Comparison of ENCODE assay signal across 9 cellular contexts in genomic region chr3:78659386-78659987, GRCh38.
DNase-seq lines count a peak whose midpoint lies in the region; ATAC-seq and TF ChIP-seq lines count a peak whose summit lies in the region.
"Had no signal": no experiment of that assay in that cellular context is flagged by ENCODE, and none has a peak within 500 bp of the region (broad histone marks: within the 10 kb centered on the region; RNA-seq: fewer than 3 reads in every experiment).

No MANE protein-coding gene starts in this region.

- ATAC-seq in GM19455 (IDR thresholded peaks at IDR 0.05; ENCODE audit: unreplicated experiment) (no peak), GM18505 (IDR thresholded peaks at IDR 0.05; ENCODE audit: unreplicated experiment) (no peak)

- peak; percentile 11 for DNase-seq in AG20443 (ENCODE audit: low spot score)
- no peak for DNase-seq in GM06990 (ENCODE audit: extremely low read depth, insufficient read length)
- DNase-seq in NOMO-1 treated with DMSO at 0.1 percent for 48 hours (lab: John Stamatoyannopoulos, UW; ENCODE audit: unreplicated experiment) = peak; percentile 3
- DNase-seq in dermis microvascular lymphatic vessel endothelial cell (ENCODE audit: low read depth in 2 of 2) = peak; percentile 38 to 56
- peak; percentile 50 for DNase-seq in neural crest cell (ENCODE audit: low read depth, low spot score)
- DNase-seq in DMS114 treated with DMSO at 0.1 percent for 48 hours (lab: John Stamatoyannopoulos, UW; ENCODE audit: unreplicated experiment) = no peak

- TF ChIP-seq CTCF in GM06990 (IDR thresholded peaks at IDR 0.05; ENCODE audit: insufficient read depth, low read length, poor library complexity, severe bottlenecking) (peak; percentile 37), neural crest cell (conservative IDR thresholded peaks at IDR 0.05) (peak; percentile 92)

- TF ChIP-seq POLR2A in GM18505 (IDR thresholded peaks at IDR 0.05; ENCODE audit: borderline replicate concordance, extremely low read depth, insufficient read depth, insufficient read length) = no peak

- peaks cover 9% of the 10 kb centered on the region for H3K4me1 Mint-ChIP-seq in neural crest cell
- H3K4me1 Mint-ChIP-seq: memory B cell had no signal

- H3K4me3 Mint-ChIP-seq in neural crest cell = no peak overlapping the region
- H3K4me3 Mint-ChIP-seq: memory B cell had no signal

- H3K27me3 ChIP-seq in GM06990 (replicated peaks; ENCODE audit: control insufficient read depth, insufficient read depth, low read length) = no peaks in the 10 kb centered on the region

- H3K27ac Mint-ChIP-seq in neural crest cell (ENCODE audit: unreplicated experiment) = no peak overlapping the region
- H3K27ac Mint-ChIP-seq: memory B cell had no signal

- no peaks in the 10 kb centered on the region for H3K9me3 Mint-ChIP-seq in neural crest cell
- H3K9me3 Mint-ChIP-seq: memory B cell had no signal

- peaks cover 2% of the 10 kb centered on the region; the same call in 1 of the 2 replicates for H3K36me3 ChIP-seq in GM06990 (ENCODE audit: control insufficient read depth, insufficient read depth, low read length)

- no peak overlapping the region for H3K4me3 ChIP-seq in GM06990 (replicated peaks; ENCODE audit: low read depth, low read length)

- no peaks in the 10 kb centered on the region for H3K27me3 Mint-ChIP-seq in neural crest cell (ENCODE audit: low read depth)
- H3K27me3 Mint-ChIP-seq: memory B cell had no signal

- peaks cover 10% of the 10 kb centered on the region for H3K36me3 Mint-ChIP-seq in neural crest cell (ENCODE audit: low read depth)
- H3K36me3 Mint-ChIP-seq: memory B cell had no signal

Comparison
In these comparisons a context has a peak if more than half of its experiments do, and no peak if none do; other contexts are left out.
1. DNase-seq: peak in AG20443 (single experiment), NOMO-1 treated with DMSO at 0.1 percent for 48 hours (single experiment), dermis microvascular lymphatic vessel endothelial cell (2 of 2) and neural crest cell (single experiment); none in GM06990 (single experiment) and DMS114 treated with DMSO at 0.1 percent for 48 hours (single experiment).